In genomic region chr11:8913961-8914660, GRCh38 we compare ENCODE assay signal across 1 cellular context.
A peak's percentile ranks its signal among the peaks of the same experiment; 100 is the strongest.
TF ChIP-seq lines count a peak whose summit lies in the region.

No MANE protein-coding gene starts in this region.

TF ChIP-seq in K562, 482 proteins besides CTCF, POLR2A, EP300 and RAD21 (continued from another document and continues in another):
- TF ChIP-seq TRIM25 (IDR thresholded peaks at IDR 0.05; ENCODE audit: borderline replicate concordance) (no peak), NRF1 (conservative IDR thresholded peaks at IDR 0.05 in 1 of 2, IDR thresholded peaks at IDR 0.05 in 1 of 2) (peak; percentile 30 to 39; a peak in 2 of 4 replicates), FOXO4 (CRISPR knock-in tag; IDR thresholded peaks at IDR 0.05) (no peak), EWSR1 (IDR thresholded peaks at IDR 0.05; ENCODE audit: borderline replicate concordance, low read depth, partially characterized antibody) (no peak), ZFX (CRISPR knock-in tag; IDR thresholded peaks at IDR 0.05) (no peak), BRD9 (IDR thresholded peaks at IDR 0.05; ENCODE audit: low read depth, partially characterized antibody) (no peak), SFPQ (IDR thresholded peaks at IDR 0.05; ENCODE audit: low read depth, low read length) (no peak), CXXC5 (CRISPR knock-in tag; IDR thresholded peaks at IDR 0.05) (0 out of 2 replicates have a peak, but pooled peaks have one; percentile 21), HDAC1 (IDR thresholded peaks at IDR 0.05) (0 out of 4 replicates have a peak, but pooled peaks of 1 of the 2 experiments have one; percentile 20), ZC3H4 (CRISPR knock-in tag; IDR thresholded peaks at IDR 0.05; ENCODE audit: borderline replicate concordance) (no peak), ZNF589 (CRISPR knock-in tag; IDR thresholded peaks at IDR 0.05; ENCODE audit: low read depth) (peak; percentile 68; the same call in 1 of the 2 replicates), GTF2F1 (IDR thresholded peaks at IDR 0.05; ENCODE audit: low read depth, low read length) (no peak), SAFB (IDR thresholded peaks at IDR 0.05; ENCODE audit: borderline replicate concordance, low read depth, low read length) (no peak), ESRRA (IDR thresholded peaks at IDR 0.05; ENCODE audit: borderline replicate concordance, low read depth) (no peak), ZBED1 (IDR thresholded peaks at IDR 0.05) (no peak), NR1H2 (CRISPR knock-in tag; IDR thresholded peaks at IDR 0.05) (no peak), TARDBP (IDR thresholded peaks at IDR 0.05) (no peak), CAMTA2 (CRISPR knock-in tag; conservative IDR thresholded peaks at IDR 0.05) (no peak), ZNF277 (CRISPR knock-in tag; IDR thresholded peaks at IDR 0.05; ENCODE audit: borderline replicate concordance) (no peak), FOXP4 (CRISPR knock-in tag; IDR thresholded peaks at IDR 0.05; ENCODE audit: borderline replicate concordance) (no peak), ZNF778 (CRISPR knock-in tag; IDR thresholded peaks at IDR 0.05) (no peak), TCF3 (CRISPR knock-in tag; IDR thresholded peaks at IDR 0.05) (0 out of 2 replicates have a peak, but pooled peaks have one; percentile 6), ATF3 (IDR thresholded peaks at IDR 0.05) (peak; percentile 61), ATF3 (CRISPR knock-in tag; conservative IDR thresholded peaks at IDR 0.05) (no peak), MCM3 (IDR thresholded peaks at IDR 0.05) (no peak), NCOA6 (IDR thresholded peaks at IDR 0.05) (no peak), MITF (IDR thresholded peaks at IDR 0.05) (no peak), ATF2 (CRISPR knock-in tag; IDR thresholded peaks at IDR 0.05) (no peak), ZNF165 (CRISPR knock-in tag; IDR thresholded peaks at IDR 0.05; ENCODE audit: borderline replicate concordance) (no peak), NCOA2 (IDR thresholded peaks at IDR 0.05; ENCODE audit: partially characterized antibody in 2 of 2) (no peak), ZNF12 (CRISPR knock-in tag; IDR thresholded peaks at IDR 0.05) (no peak), ZSCAN32 (CRISPR knock-in tag; IDR thresholded peaks at IDR 0.05) (no peak), ZBTB40 (IDR thresholded peaks at IDR 0.05) (no peak), ZBTB40 (CRISPR knock-in tag; IDR thresholded peaks at IDR 0.05) (no peak), ETS1 (conservative IDR thresholded peaks at IDR 0.05; ENCODE audit: control insufficient read depth, low read depth, low read length) (no peak), POU5F1 (IDR thresholded peaks at IDR 0.05; ENCODE audit: borderline replicate concordance, low read depth, low read length, partially characterized antibody) (no peak)
